Comparison of ENCODE assay signal across 8 cellular contexts in the genomic region with DNA sequence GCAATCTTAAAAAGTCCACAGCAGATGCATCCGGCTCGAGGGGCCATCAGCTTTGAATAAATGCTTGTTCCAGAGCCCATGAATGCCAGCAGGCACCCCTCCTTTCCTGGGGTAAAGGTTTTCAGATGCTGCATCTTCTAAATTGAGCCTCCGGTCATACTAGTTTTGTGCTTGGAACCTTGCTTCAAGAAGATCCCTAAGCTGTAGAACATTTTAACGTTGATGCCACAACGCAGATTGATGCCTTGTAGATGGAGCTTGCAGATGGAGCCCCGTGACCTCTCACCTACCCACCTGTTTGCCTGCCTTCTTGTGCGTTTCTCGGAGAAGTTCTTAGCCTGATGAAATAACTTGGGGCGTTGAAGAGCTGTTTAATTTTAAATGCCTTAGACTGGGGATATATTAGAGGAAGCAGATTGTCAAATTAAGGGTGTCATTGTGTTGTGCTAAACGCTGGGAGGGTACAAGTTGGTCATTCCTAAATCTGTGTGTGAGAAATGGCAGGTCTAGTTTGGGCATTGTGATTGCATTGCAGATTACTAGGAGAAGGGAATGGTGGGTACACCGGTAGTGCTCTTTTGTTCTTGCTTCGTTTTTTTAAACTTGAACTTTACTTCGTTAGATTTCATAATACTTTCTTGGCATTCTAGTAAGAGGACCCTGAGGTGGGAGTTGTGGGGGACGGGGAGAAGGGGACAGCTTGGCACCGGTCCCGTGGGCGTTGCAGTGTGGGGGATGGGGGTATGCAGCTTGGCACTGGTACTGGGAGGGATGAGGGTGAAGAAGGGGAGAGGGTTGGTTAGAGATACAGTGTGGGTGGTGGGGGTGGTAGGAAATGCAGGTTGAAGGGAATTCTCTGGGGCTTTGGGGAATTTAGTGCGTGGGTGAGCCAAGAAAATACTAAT. TPM values are rescaled to one million over a fixed set of nuclear protein-coding genes. Genes with fewer than 3 reads are reported as not detected.
A peak's percentile ranks its signal among the peaks of the same experiment; 100 is the strongest.
DNase-seq lines count a peak whose midpoint lies in the region; ATAC-seq, FAIRE-seq and TF ChIP-seq lines count a peak whose summit lies in the region.

No MANE protein-coding gene starts in this region.

- H3K4me3 ChIP-seq in GM06990 (replicated peaks; ENCODE audit: low read depth, low read length) (peak overlapping the region; percentile 74), astrocyte of the spinal cord (ENCODE audit: low read depth, low read length) (peak overlapping the region; percentile 95), keratinocyte (ENCODE audit: control insufficient read depth in 2 of 3, extremely low read depth in 1 of 3, insufficient read depth in 2 of 3, low read depth in 1 of 3, low read length in 3 of 3) (peak overlapping the region; percentile 74 to 97 (median 93))

- H3K27ac ChIP-seq in keratinocyte (ENCODE audit: control insufficient read depth, insufficient read depth, low read length): peak overlapping the region; percentile 99

- dilution Hi-C loops in keratinocyte (cut with MboI; ENCODE audit: extremely low pct_ligation_motif_present, low sequenced_read_pairs): no loop called here

- H3K9me3 ChIP-seq in keratinocyte (ENCODE audit: control insufficient read depth, low read depth, low read length): no peaks in the 10 kb centered on the region

- H3K36me3 ChIP-seq in GM06990 (ENCODE audit: control insufficient read depth, insufficient read depth, low read length): no peaks in the 10 kb centered on the region; the same call in 1 of the 2 replicates
- peaks cover 0 to 22% of the 10 kb centered on the region in 2 experiments for H3K36me3 ChIP-seq in keratinocyte (ENCODE audit: control insufficient read depth in 2 of 2, extremely low read depth in 1 of 2, insufficient read depth in 2 of 2, low read length in 2 of 2)

- in situ Hi-C loops in astrocyte of the spinal cord (cut with HindIII; ENCODE audit: low sequenced_read_pairs): loop anchor here (5.0 kb wide), 1 partner anchor 73 kb away; a partner anchor contains a TSS

- peak overlapping the region; percentile 100 for H3K9ac ChIP-seq in keratinocyte (ENCODE audit: control insufficient read depth, extremely low read depth, insufficient read depth, low read length)

- peaks cover 51% of the 10 kb centered on the region for H4K20me1 ChIP-seq in keratinocyte (ENCODE audit: control insufficient read depth, extremely low read depth, insufficient read depth, low read length)

- no peaks in the 10 kb centered on the region for H3K9me1 ChIP-seq in keratinocyte (ENCODE audit: control insufficient read depth, extremely low read depth, insufficient read depth, low read length)

- peak overlapping the region; percentile 96 for H3K4me2 ChIP-seq in keratinocyte (ENCODE audit: control insufficient read depth, extremely low read depth, insufficient read depth, low read depth, low read length)

- TF ChIP-seq CTCF in GM06990 (IDR thresholded peaks at IDR 0.05; ENCODE audit: insufficient read depth, low read length, poor library complexity, severe bottlenecking) (no peak), astrocyte of the spinal cord (IDR thresholded peaks at IDR 0.05; ENCODE audit: low read depth, low read length) (no peak), keratinocyte (optimal IDR thresholded peaks at IDR 0.05 in 1 of 3, IDR thresholded peaks at IDR 0.05 in 1 of 3, conservative IDR thresholded peaks at IDR 0.05 in 1 of 3; ENCODE audit: extremely low read depth in 1 of 3, insufficient read depth in 2 of 3, low read length in 3 of 3) (no peak)

- H3K79me2 ChIP-seq in keratinocyte (ENCODE audit: control insufficient read depth, insufficient read depth, low read length): peaks cover 58% of the 10 kb centered on the region

- H3K27me3 ChIP-seq in GM06990 (replicated peaks; ENCODE audit: control insufficient read depth, insufficient read depth, low read length) (no peaks in the 10 kb centered on the region), keratinocyte (ENCODE audit: control insufficient read depth, extremely low read depth, insufficient read depth, low read length) (no peaks in the 10 kb centered on the region)

- FAIRE-seq in keratinocyte (lab: Jason Lieb, UNC): no peak

- peak; percentile 67 for DNase-seq in GM06990 (ENCODE audit: extremely low read depth, insufficient read length)
- DNase-seq in RPMI8226: peak; percentile 73
- DNase-seq in astrocyte of the spinal cord (ENCODE audit: low read depth, low spot score): peak; percentile 51
- no peak for DNase-seq in keratinocyte (ENCODE audit: low read depth, low spot score)
- DNase-seq in stimulated activated CD4-positive, alpha-beta T cell treated with anti-CD3 and anti-CD28 coated beads, Interleukin-1b, Interleukin-23, amount 100 ng/mL, for 48 hours: peak; percentile 82
- no peak for DNase-seq in DMS79 (lab: John Stamatoyannopoulos, UW)
- no peak for DNase-seq in NCI-H187 (lab: John Stamatoyannopoulos, UW)

- no peak overlapping the region for H2AFZ ChIP-seq in keratinocyte (ENCODE audit: control insufficient read depth, low read length)

- peaks cover 48% of the 10 kb centered on the region for H3K4me1 ChIP-seq in keratinocyte (ENCODE audit: control insufficient read depth, extremely low read depth, insufficient read depth, low read length)

- ATAC-seq in GM18858 (IDR thresholded peaks at IDR 0.05; ENCODE audit: unreplicated experiment): no peak

RNA-seq across cellular contexts. Expression of a gene that starts 1.9 kb away (rescaled TPM):
- 66.5 to 270 TPM (median 171 TPM) in 3 replicates for polyA plus RNA-seq in keratinocyte
- 1,124 TPM for polyA plus RNA-seq in keratinocyte (2011; ENCODE audit: low read depth)
- polyA plus RNA-seq in keratinocyte (2011; cell fraction: cytosol; rRNA removed): 5.3 and 11.3 TPM in 2 replicates
- 1,267 and 1,668 TPM in 2 replicates for polyA plus RNA-seq in keratinocyte (2011; cell fraction: nucleus; rRNA removed)
- 218 and 908 TPM in 2 replicates for polyA plus RNA-seq in keratinocyte (2012; ENCODE audit: low replicate concordance)
- 73.3 to 442 TPM (median 228 TPM) in 3 replicates for polyA minus RNA-seq in keratinocyte
- polyA minus RNA-seq in keratinocyte (2011; cell fraction: cytosol; rRNA and poly(A)+ RNA removed): 8.4 TPM
- polyA minus RNA-seq in keratinocyte (2011; cell fraction: nucleus; rRNA and poly(A)+ RNA removed): 402 and 1,225 TPM in 2 replicates

RNA-seq across cellular contexts. Expression of a gene that starts 38.0 kb away (rescaled TPM):
- polyA plus RNA-seq in keratinocyte: 24.1 to 47.3 TPM (median 25.0 TPM) in 3 replicates
- 8.5 TPM for polyA plus RNA-seq in keratinocyte (2011; ENCODE audit: low read depth)
- 20.8 and 29.3 TPM in 2 replicates for polyA plus RNA-seq in keratinocyte (2011; cell fraction: cytosol; rRNA removed)
- 58.8 and 74.9 TPM in 2 replicates for polyA plus RNA-seq in keratinocyte (2011; cell fraction: nucleus; rRNA removed)
- 20.8 and 30.9 TPM in 2 replicates for polyA plus RNA-seq in keratinocyte (2012; ENCODE audit: low replicate concordance)
- 28.2 to 54.5 TPM (median 34.5 TPM) in 3 replicates for polyA minus RNA-seq in keratinocyte
- polyA minus RNA-seq in keratinocyte (2011; cell fraction: cytosol; rRNA and poly(A)+ RNA removed): 64.1 TPM
- 56.0 and 58.9 TPM in 2 replicates for polyA minus RNA-seq in keratinocyte (2011; cell fraction: nucleus; rRNA and poly(A)+ RNA removed)

RNA-seq across cellular contexts. Expression of a gene that starts 42.0 kb away (rescaled TPM):
- 0.20 to 0.46 TPM (median 0.25 TPM) in 3 replicates for polyA plus RNA-seq in keratinocyte
- polyA plus RNA-seq in keratinocyte (2011; ENCODE audit: low read depth): 0.25 TPM
- polyA plus RNA-seq in keratinocyte (2011; cell fraction: cytosol; rRNA removed): 0.10 and 0.12 TPM in 2 replicates
- polyA plus RNA-seq in keratinocyte (2011; cell fraction: nucleus; rRNA removed): 1.1 and 1.2 TPM in 2 replicates
- 0.50 and 0.66 TPM in 2 replicates for polyA plus RNA-seq in keratinocyte (2012; ENCODE audit: low replicate concordance)
- polyA minus RNA-seq in keratinocyte: 0.30 to 0.93 TPM (median 0.59 TPM) in 3 replicates
- not detected for polyA minus RNA-seq in keratinocyte (2011; cell fraction: cytosol; rRNA and poly(A)+ RNA removed)
- polyA minus RNA-seq in keratinocyte (2011; cell fraction: nucleus; rRNA and poly(A)+ RNA removed): 0.95 and 1.4 TPM in 2 replicates

Comparison
In these comparisons a context has a peak if more than half of its experiments do, and no peak if none do; other contexts are left out.
1. DNase-seq: peak in GM06990 (single experiment), RPMI8226 (single experiment), astrocyte of the spinal cord (single experiment) and stimulated activated CD4-positive, alpha-beta T cell treated with anti-CD3 and anti-CD28 coated beads, Interleukin-1b, Interleukin-23, amount 100 ng/mL, for 48 hours (single experiment); none in keratinocyte (single experiment), DMS79 (single experiment) and NCI-H187 (0 of 2).
2. Peak in every context shown above with its lines, with median percentiles within 50 percentile points of each other: H3K4me3 ChIP-seq.